Comparison of ENCODE assay signal across 8 cellular contexts in the genomic region with DNA sequence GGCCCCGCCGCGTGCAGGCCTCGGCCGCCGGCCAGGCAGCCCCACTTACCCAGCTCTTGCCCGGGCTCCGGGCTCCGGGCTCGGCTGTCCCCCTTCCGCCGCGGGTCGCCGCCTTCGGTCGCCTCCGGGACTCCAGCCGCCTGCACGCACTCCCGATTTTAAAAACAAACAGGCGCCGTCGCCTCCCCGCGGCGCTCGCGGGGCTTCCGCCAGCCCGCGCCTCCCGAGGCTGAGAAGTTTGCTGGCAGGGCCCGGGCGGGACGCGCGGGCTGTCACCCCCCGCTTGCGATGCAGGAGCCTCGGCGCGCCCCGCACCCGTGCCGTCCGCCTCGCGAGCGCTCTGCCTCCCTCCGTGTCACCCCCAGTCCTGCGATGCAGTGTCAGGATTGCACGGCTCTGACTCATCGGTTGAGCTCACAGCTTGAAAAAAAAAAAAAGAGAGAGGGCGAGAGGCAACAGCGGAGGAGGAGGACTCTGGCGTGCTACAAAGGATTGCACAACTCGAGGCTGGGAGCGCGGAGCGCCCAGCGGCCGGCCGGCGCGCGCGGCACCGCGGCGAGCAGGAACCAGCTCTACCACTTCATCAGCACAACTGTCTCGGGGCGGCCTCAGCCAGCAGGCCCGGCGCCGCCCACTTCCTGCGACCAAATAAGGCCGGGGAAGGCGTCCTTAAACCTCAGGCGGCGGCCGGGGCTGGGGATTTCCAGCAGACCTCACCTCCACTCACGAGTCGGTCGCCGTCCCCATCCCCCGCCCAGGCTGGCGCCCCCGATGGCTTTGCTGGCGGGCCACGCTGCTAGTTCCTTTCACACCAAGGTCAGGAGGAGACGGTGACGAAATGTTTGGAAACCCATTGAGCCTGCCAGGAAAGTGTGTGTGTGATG. TPM values are rescaled to one million over a fixed set of nuclear protein-coding genes. Genes with fewer than 3 reads are reported as not detected.
DNase-seq lines count a peak whose midpoint lies in the region; ATAC-seq and TF ChIP-seq lines count a peak whose summit lies in the region.

No MANE protein-coding gene starts in this region.

- H3K27ac ChIP-seq in adrenal gland (peak overlapping the region; percentile 84 to 99 (median 98)), heart right ventricle (peak overlapping the region; percentile 93 to 100 (median 98)), upper lobe of left lung (peak overlapping the region; percentile 95 to 98 (median 96))

- TF ChIP-seq POLR2A in GM15510 (IDR thresholded peaks at IDR 0.05; ENCODE audit: borderline replicate concordance, extremely low read depth, insufficient read length) (peak; percentile 99), adrenal gland (IDR thresholded peaks at IDR 0.05) (peak; percentile 93 to 98), upper lobe of left lung (IDR thresholded peaks at IDR 0.05) (peak in 3 of 4 donors; percentile 70 to 91 (median 88))

- H3K9me3 ChIP-seq in adrenal gland (replicated peaks in 1 of 3) (no peaks in the 10 kb centered on the region), heart right ventricle (no peaks in the 10 kb centered on the region), upper lobe of left lung (no peaks in the 10 kb centered on the region)

- WGBS in adrenal gland, 4 donors = 0 to 1% (median 0%) methylated on average over 29 to 93 of the region's 93 CpGs
- 0% methylated on average over 86 to 93 of the region's 93 CpGs for WGBS in heart right ventricle, 2 donors
- 0 to 1% methylated on average over 32 to 52 of the region's 93 CpGs for WGBS in upper lobe of left lung, 2 donors

- intact Hi-C loops in adrenal gland (cut with DNase I) (no loop called here), heart right ventricle (cut with DNase I) (loop anchor here in 3 of 10 donors (1.0 to 5.0 kb wide), 3 partner anchors 25 to 33 kb away; no protein-coding TSS in a partner anchor), posterior vena cava (cut with DNase I) (loop anchor here in 1 of 2 donors (2.0 kb wide), 1 partner anchor 27 kb away; no protein-coding TSS in a partner anchor)

- peak in 3 of 4 donors; percentile 69 to 85 (median 70) for TF ChIP-seq EP300 in upper lobe of left lung (IDR thresholded peaks at IDR 0.05)

- H3K4me3 ChIP-seq in adrenal gland = peak overlapping the region in 3 of 4 donors; percentile 60 to 79 (median 63)
- H3K4me3 ChIP-seq in heart right ventricle = peak overlapping the region; percentile 54 to 90 (median 80)
- H3K4me3 ChIP-seq in upper lobe of left lung = peak overlapping the region; percentile 60 to 89 (median 71)

- no peaks in the 10 kb centered on the region for H3K36me3 ChIP-seq in adrenal gland (replicated peaks in 1 of 2)
- H3K36me3 ChIP-seq in heart right ventricle = no peaks in the 10 kb centered on the region
- no peaks in the 10 kb centered on the region for H3K36me3 ChIP-seq in upper lobe of left lung

- ATAC-seq in HG02870 (IDR thresholded peaks at IDR 0.05; ENCODE audit: unreplicated experiment) (peak; percentile 50), heart right ventricle (peak; percentile 83 to 89 (median 86)), upper lobe of left lung (ENCODE audit: low FRiP score in 2 of 2) (peak; percentile 91 to 93)

- TF ChIP-seq CTCF in adrenal gland (IDR thresholded peaks at IDR 0.05) (peak in 4 of 6 experiments; percentile 12 to 52 (median 28)), heart right ventricle (IDR thresholded peaks at IDR 0.05) (peak in 1 of 9 donors; percentile 8), upper lobe of left lung (IDR thresholded peaks at IDR 0.05) (peak in 4 of 6 experiments; percentile 25 to 71 (median 54))

- H3K27me3 ChIP-seq in adrenal gland (no peaks in the 10 kb centered on the region), heart right ventricle (no peaks in the 10 kb centered on the region), upper lobe of left lung (no peaks in the 10 kb centered on the region)

- H3K4me1 ChIP-seq in adrenal gland (replicated peaks in 1 of 2) (peaks cover 67 to 85% of the 10 kb centered on the region in 2 donors), heart right ventricle (peaks cover 57 to 89% (median 86%) of the 10 kb centered on the region in 9 donors), upper lobe of left lung (peaks cover 83 to 90% (median 85%) of the 10 kb centered on the region in 4 donors)

- DNase-seq in NCI-H146 (lab: John Stamatoyannopoulos, UW) (peak; percentile 89), T follicular helper cell (ENCODE audit: low read depth) (peak; percentile 95), adrenal gland (peak; percentile 94 to 98 (median 97)), heart right ventricle (peak; percentile 94 to 95), posterior vena cava (ENCODE audit: low spot score) (peak; percentile 99), upper lobe of left lung (peak; percentile 99)

RNA-seq across cellular contexts. Expression of gene PNMA1, which starts 45.8 kb away (rescaled TPM):
- total RNA-seq in adrenal gland (10 to 100 TPM; 23.1 to 74.6 (median 43.2) TPM), heart right ventricle (10 to 100 TPM; 13.9 to 30.8 (median 23.6) TPM), posterior vena cava (10 to 100 TPM; 64.8 to 88.7 TPM), upper lobe of left lung (10 to 100 TPM in 5 of 6 donors, 1 to 10 TPM in 1; 9.9 to 28.9 (median 15.2) TPM)
- polyA plus RNA-seq in adrenal gland (10 to 100 TPM; 14.4 to 52.5 (median 16.7) TPM), heart right ventricle (10 to 100 TPM in 1 of 2 donors, 1 to 10 TPM in 1; 6.6 to 15.7 TPM)

Comparison
In these comparisons a context has a peak if more than half of its experiments do, and no peak if none do; other contexts are left out.
1. Peak in every context shown above with its lines: DNase-seq, ATAC-seq, H3K4me3 ChIP-seq and H3K27ac ChIP-seq.